6 cellular contexts compared by ENCODE assay signal in the genomic region with DNA sequence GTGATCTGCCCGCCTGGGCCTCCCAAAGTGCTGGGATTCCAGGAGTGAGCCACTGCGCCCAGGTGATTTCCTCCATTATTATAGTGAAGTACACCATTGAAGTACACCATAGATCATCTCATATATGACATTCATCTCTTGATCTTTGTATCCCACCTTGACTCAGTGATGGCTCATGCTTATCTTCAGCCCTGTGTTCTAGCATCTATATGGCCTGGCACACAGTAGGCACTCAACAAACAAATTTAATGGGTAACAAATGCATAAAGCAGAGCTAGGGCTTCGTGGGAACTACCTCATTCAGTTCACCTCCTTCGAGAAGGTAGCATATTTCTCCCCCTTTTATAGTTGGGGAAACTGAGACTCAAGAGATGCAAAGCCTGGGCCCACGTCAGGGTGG. TPM values are rescaled to one million over a fixed set of nuclear protein-coding genes. Genes with fewer than 3 reads are reported as not detected.
DNase-seq lines count a peak whose midpoint lies in the region; ATAC-seq and TF ChIP-seq lines count a peak whose summit lies in the region.

No MANE protein-coding gene starts in this region.

- POLR2A ChIA-PET in BJ (lab: Charles Lee) = no interaction called here

- ATAC-seq in HG03565 (IDR thresholded peaks at IDR 0.05; ENCODE audit: unreplicated experiment) (no peak), HG03196 (IDR thresholded peaks at IDR 0.05; ENCODE audit: unreplicated experiment) (no peak)

- H3K36me3 ChIP-seq in BJ (ENCODE audit: control insufficient read depth, insufficient read depth, low read length) = peaks cover 8% of the 10 kb centered on the region
- no peaks in the 10 kb centered on the region for H3K36me3 ChIP-seq in SJSA1
- peaks cover 2% of the 10 kb centered on the region for H3K36me3 ChIP-seq in kidney epithelial cell (ENCODE audit: control insufficient read depth, insufficient read depth, low read length)

- no peak for TF ChIP-seq CTCF in BJ (IDR thresholded peaks at IDR 0.05; ENCODE audit: insufficient read depth, low read depth, low read length)
- TF ChIP-seq CTCF in kidney epithelial cell (IDR thresholded peaks at IDR 0.05; ENCODE audit: insufficient read depth, low read length, poor library complexity, severe bottlenecking) = no peak

- peak overlapping the region; percentile 66 for H3K4me3 ChIP-seq in BJ (ENCODE audit: low read depth, low read length)
- peak overlapping the region; percentile 47 for H3K4me3 ChIP-seq in SJSA1
- H3K4me3 ChIP-seq in kidney epithelial cell (ENCODE audit: low read depth, low read length) = peak overlapping the region; percentile 61

- CTCF ChIA-PET in BJ (lab: Yijun Ruan, JAX) = interaction anchor here (0.6 to 12.1 kb wide), 12 partner anchors 9 to 261 kb away, joined by 3 to 208 read pairs (median 4); partner anchors contain the start of genes ATP6V0D1, CTCF, RANBP10 and TSNAXIP1

- H3K27me3 ChIP-seq in BJ (ENCODE audit: control insufficient read depth, insufficient read depth, low read length) (no peaks in the 10 kb centered on the region), SJSA1 (replicated peaks) (no peaks in the 10 kb centered on the region), kidney epithelial cell (ENCODE audit: control insufficient read depth, insufficient read depth, low read length) (no peaks in the 10 kb centered on the region)

- peaks cover 29% of the 10 kb centered on the region for H3K4me1 ChIP-seq in SJSA1 (replicated peaks)

- no peak for DNase-seq in BJ (ENCODE audit: low read depth)
- DNase-seq in SJSA1 (ENCODE audit: low read depth in 1 of 2, low spot score in 2 of 2) = no peak
- DNase-seq in kidney epithelial cell (ENCODE audit: low read depth) = no peak
- DNase-seq in NCI-H226 = no peak

- peaks cover 2% of the 10 kb centered on the region; the same call in 1 of the 2 replicates for H3K9me3 ChIP-seq in SJSA1 (replicated peaks)

- H3K27ac ChIP-seq in SJSA1 = no peak overlapping the region

RNA-seq across cellular contexts. Expression of gene ENKD1, which starts 1.0 kb away (rescaled TPM):
- 7.6 and 10.9 TPM in 2 replicates for polyA plus RNA-seq in BJ (2011; rRNA removed)
- polyA minus RNA-seq in BJ (2011; rRNA and poly(A)+ RNA removed) = 1.7 and 2.7 TPM in 2 replicates
- total RNA-seq in SJSA1 (2014; rRNA removed; shearing (Covaris generic)) = 5.1 TPM in 2 replicates
- total RNA-seq in kidney epithelial cell = 24.0 and 28.7 TPM in 2 replicates

RNA-seq across cellular contexts. Expression of gene C16orf86, which starts 1.0 kb away (rescaled TPM):
- polyA plus RNA-seq in BJ (2011; rRNA removed) = 0.87 and 1.5 TPM in 2 replicates
- 0.43 TPM in 1 of 2 replicates, not detected in the other for polyA minus RNA-seq in BJ (2011; rRNA and poly(A)+ RNA removed)
- total RNA-seq in SJSA1 (2014; rRNA removed; shearing (Covaris generic)) = 0.32 TPM in 1 of 2 replicates, not detected in the other
- 2.0 and 4.5 TPM in 2 replicates for total RNA-seq in kidney epithelial cell

RNA-seq across cellular contexts. Expression of gene PARD6A, which starts 4.8 kb away (rescaled TPM):
- polyA plus RNA-seq in BJ (2011; rRNA removed) = 0.86 and 0.88 TPM in 2 replicates
- polyA minus RNA-seq in BJ (2011; rRNA and poly(A)+ RNA removed) = 0.21 TPM in 1 of 2 replicates, not detected in the other
- total RNA-seq in SJSA1 (2014; rRNA removed; shearing (Covaris generic)) = 0.26 TPM in 1 of 2 replicates, not detected in the other
- 6.5 and 12.1 TPM in 2 replicates for total RNA-seq in kidney epithelial cell

RNA-seq across cellular contexts. Expression of gene ACD, which starts 5.5 kb away (rescaled TPM):
- polyA plus RNA-seq in BJ (2011; rRNA removed) = 14.1 and 29.5 TPM in 2 replicates
- polyA minus RNA-seq in BJ (2011; rRNA and poly(A)+ RNA removed) = 14.4 and 17.2 TPM in 2 replicates
- 22.6 and 33.0 TPM in 2 replicates for total RNA-seq in SJSA1 (2014; rRNA removed; shearing (Covaris generic))
- 29.1 and 36.4 TPM in 2 replicates for total RNA-seq in kidney epithelial cell

RNA-seq across cellular contexts. Expression of gene CARMIL2, which starts 20.7 kb away (rescaled TPM):
- 0.18 and 0.23 TPM in 2 replicates for polyA plus RNA-seq in BJ (2011; rRNA removed)
- 0.19 and 0.93 TPM in 2 replicates for polyA minus RNA-seq in BJ (2011; rRNA and poly(A)+ RNA removed)
- 5.2 and 7.6 TPM in 2 replicates for total RNA-seq in SJSA1 (2014; rRNA removed; shearing (Covaris generic))
- 6.4 and 7.7 TPM in 2 replicates for total RNA-seq in kidney epithelial cell
